In the genomic region with DNA sequence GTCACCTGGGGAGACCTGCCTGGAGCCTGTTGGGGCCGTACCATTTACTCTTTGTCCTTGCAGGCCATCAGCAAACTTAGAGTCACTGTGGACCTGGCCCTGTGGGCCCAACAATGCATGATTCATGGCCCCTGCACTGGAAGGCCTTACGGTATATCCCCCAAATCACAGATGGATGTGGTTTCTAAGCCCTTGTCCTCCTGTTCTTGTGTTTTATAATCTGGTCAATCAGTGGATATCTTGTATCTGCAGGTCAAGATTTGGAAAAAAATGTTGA, we compare ENCODE assay signal across 1 cellular context.
A peak's percentile ranks its signal among the peaks of the same experiment; 100 is the strongest.
TF ChIP-seq lines count a peak whose summit lies in the region.

No MANE protein-coding gene starts in this region.

TF ChIP-seq in HepG2, 621 proteins besides CTCF, POLR2A, EP300 and RAD21:
- no peak for TF ChIP-seq GLI4 (CRISPR knock-in tag; IDR thresholded peaks at IDR 0.05; ENCODE audit: borderline replicate concordance)
- TF ChIP-seq ZFX (CRISPR knock-in tag; IDR thresholded peaks at IDR 0.05; ENCODE audit: low read depth) = 0 out of 2 replicates have a peak, but pooled peaks have one; percentile 11
- TF ChIP-seq, protein P1, sequence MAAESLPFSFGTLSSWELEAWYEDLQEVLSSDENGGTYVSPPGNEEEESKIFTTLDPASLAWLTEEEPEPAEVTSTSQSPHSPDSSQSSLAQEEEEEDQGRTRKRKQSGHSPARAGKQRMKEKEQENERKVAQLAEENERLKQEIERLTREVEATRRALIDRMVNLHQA (CRISPR knock-in tag; IDR thresholded peaks at IDR 0.05) = no peak
- TF ChIP-seq, protein P2, sequence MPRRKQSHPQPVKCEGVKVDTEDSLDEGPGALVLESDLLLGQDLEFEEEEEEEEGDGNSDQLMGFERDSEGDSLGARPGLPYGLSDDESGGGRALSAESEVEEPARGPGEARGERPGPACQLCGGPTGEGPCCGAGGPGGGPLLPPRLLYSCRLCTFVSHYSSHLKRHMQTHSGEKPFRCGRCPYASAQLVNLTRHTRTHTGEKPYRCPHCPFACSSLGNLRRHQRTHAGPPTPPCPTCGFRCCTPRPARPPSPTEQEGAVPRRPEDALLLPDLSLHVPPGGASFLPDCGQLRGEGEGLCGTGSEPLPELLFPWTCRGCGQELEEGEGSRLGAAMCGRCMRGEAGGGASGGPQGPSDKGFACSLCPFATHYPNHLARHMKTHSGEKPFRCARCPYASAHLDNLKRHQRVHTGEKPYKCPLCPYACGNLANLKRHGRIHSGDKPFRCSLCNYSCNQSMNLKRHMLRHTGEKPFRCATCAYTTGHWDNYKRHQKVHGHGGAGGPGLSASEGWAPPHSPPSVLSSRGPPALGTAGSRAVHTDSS (CRISPR knock-in tag; conservative IDR thresholded peaks at IDR 0.05) = no peak
- TF ChIP-seq, protein P3, sequence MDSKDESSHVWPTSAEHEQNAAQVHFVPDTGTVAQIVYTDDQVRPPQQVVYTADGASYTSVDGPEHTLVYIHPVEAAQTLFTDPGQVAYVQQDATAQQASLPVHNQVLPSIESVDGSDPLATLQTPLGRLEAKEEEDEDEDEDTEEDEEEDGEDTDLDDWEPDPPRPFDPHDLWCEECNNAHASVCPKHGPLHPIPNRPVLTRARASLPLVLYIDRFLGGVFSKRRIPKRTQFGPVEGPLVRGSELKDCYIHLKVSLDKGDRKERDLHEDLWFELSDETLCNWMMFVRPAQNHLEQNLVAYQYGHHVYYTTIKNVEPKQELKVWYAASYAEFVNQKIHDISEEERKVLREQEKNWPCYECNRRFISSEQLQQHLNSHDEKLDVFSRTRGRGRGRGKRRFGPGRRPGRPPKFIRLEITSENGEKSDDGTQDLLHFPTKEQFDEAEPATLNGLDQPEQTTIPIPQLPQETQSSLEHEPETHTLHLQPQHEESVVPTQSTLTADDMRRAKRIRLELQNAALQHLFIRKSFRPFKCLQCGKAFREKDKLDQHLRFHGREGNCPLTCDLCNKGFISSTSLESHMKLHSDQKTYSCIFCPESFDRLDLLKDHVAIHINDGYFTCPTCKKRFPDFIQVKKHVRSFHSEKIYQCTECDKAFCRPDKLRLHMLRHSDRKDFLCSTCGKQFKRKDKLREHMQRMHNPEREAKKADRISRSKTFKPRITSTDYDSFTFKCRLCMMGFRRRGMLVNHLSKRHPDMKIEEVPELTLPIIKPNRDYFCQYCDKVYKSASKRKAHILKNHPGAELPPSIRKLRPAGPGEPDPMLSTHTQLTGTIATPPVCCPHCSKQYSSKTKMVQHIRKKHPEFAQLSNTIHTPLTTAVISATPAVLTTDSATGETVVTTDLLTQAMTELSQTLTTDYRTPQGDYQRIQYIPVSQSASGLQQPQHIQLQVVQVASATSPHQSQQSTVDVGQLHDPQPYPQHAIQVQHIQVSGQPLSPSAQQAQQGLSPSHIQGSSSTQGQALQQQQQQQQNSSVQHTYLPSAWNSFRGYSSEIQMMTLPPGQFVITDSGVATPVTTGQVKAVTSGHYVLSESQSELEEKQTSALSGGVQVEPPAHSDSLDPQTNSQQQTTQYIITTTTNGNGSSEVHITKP (CRISPR knock-in tag; IDR thresholded peaks at IDR 0.05; ENCODE audit: low read depth) = peak; percentile 84
- TF ChIP-seq ISL2 (CRISPR knock-in tag; IDR thresholded peaks at IDR 0.05) = no peak
- no peak for TF ChIP-seq ZNF879 (CRISPR knock-in tag; IDR thresholded peaks at IDR 0.05)
